15 cellular contexts compared by ENCODE assay signal in the genomic region with DNA sequence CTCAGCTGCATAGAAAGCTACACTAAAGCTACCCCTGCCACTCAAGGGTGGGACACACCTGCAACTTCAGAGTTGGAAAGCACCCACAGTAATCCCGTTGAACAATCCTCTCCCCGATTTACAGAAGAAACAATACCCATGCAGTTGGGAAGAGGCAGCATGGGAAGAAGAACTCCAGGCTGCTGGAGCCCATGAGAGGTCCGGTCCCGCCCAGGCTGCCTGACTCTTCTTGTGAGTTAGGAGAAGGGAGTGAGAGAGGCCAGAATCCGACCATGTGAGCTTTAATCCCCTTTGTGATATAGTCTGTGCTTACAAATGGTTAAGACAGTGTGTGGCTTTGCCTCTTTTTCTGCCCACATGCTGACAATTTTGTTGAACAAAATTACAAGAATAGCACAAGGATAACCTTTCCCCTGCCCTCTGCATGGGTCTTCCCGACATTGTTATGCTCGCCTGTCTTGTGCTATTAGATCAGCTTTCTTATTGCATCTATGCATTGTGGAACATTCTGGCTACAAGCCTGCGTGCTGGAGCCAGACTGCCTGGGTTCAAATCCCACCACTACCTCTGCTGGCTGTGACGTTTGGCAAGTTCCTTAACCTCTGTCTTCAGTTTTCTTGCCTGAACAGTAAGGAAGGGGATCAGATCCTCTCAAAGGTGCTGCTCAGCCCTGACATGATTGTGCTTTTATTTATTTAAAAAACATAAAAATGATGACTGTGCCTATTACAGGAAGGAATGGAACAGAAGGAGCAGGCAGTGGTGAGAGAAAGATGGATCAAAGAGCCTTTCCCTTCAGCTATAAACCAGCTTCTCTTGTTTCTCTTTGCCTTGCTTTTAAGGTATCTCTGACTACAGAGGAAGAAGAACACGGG. TPM values are rescaled to one million over a fixed set of nuclear protein-coding genes. Genes with fewer than 3 reads are reported as not detected.
DNase-seq lines count a peak whose midpoint lies in the region; ATAC-seq and TF ChIP-seq lines count a peak whose summit lies in the region.
"Had no signal": no experiment of that assay in that cellular context is flagged by ENCODE, and none has a peak within 500 bp of the region (broad histone marks: within the 10 kb centered on the region; RNA-seq: fewer than 3 reads in every experiment).

No MANE protein-coding gene starts in this region.

- H3K27ac ChIP-seq in right cardiac atrium (ENCODE audit: low read length) = peak overlapping the region; percentile 23
- peak overlapping the region; percentile 91 to 92 for H3K27ac ChIP-seq in uterus
- H3K27ac ChIP-seq: KMS-11, SJCRH30 had no signal

- H3K9me3 ChIP-seq in right cardiac atrium (ENCODE audit: control insufficient read depth, low read length) (no peaks in the 10 kb centered on the region), uterus (no peaks in the 10 kb centered on the region)
- H3K9me3 ChIP-seq: SJCRH30 had no signal

- intact Hi-C loops in right cardiac atrium (cut with DNase I) (no loop called here), Right ventricle myocardium superior (cut with DNase I) (no loop called here), uterus (cut with DNase I; ENCODE audit: low total_unique reads) (no loop called here)

- DNase-seq in right cardiac atrium = peak in 1 of 3 donors; percentile 51
- DNase-seq in Right ventricle myocardium superior = no peak
- DNase-seq in fibroblast of gingiva (ENCODE audit: low read depth) = peak; percentile 49
- DNase-seq in retina = peak; percentile 39
- no peak for DNase-seq in uterus
- DNase-seq in GM13977 (ENCODE audit: low spot score) = no peak
- no peak for DNase-seq in A172 (ENCODE audit: low spot score)
- DNase-seq: activated naive CD8-positive, alpha-beta T cell treated with anti-CD3 and anti-CD28 coated beads, Interleukin-2, amount 10 ng/mL, durations not matched to agents 7 days and 5 days; activated T-cell treated with anti-CD3 and anti-CD28 coated beads, Interleukin-2, amount 50 U/mL, for 4 hours; GF-D8; NCI-H1417; SJCRH30 had no signal

- no peak for TF ChIP-seq POLR2A in uterus (IDR thresholded peaks at IDR 0.05)

- H3K36me3 ChIP-seq in uterus = no peaks in the 10 kb centered on the region
- H3K36me3 ChIP-seq: SJCRH30 had no signal

- ATAC-seq in right cardiac atrium (no peak), Right ventricle myocardium superior (ENCODE audit: poor library complexity) (no peak), HG02938 (IDR thresholded peaks at IDR 0.05; ENCODE audit: unreplicated experiment) (no peak)
- ATAC-seq: activated T-cell treated with anti-CD3 and anti-CD28 coated beads, Interleukin-2, amount 50 U/mL, for 4 hours had no signal

- peaks cover 2% of the 10 kb centered on the region for H3K4me1 ChIP-seq in right cardiac atrium (ENCODE audit: control insufficient read depth, insufficient read depth, low read length)
- no peaks in the 10 kb centered on the region for H3K4me1 ChIP-seq in uterus

- H3K27me3 ChIP-seq in right cardiac atrium (ENCODE audit: control insufficient read depth, insufficient read depth) (no peaks in the 10 kb centered on the region), uterus (no peaks in the 10 kb centered on the region)

- WGBS in right cardiac atrium = 55% methylated on average over 10 of the region's 10 CpGs

- H3K4me3 ChIP-seq in right cardiac atrium (ENCODE audit: low read length) (no peak overlapping the region), uterus (no peak overlapping the region)
- H3K4me3 ChIP-seq: lung, SJCRH30 had no signal

- TF ChIP-seq CTCF in uterus (IDR thresholded peaks at IDR 0.05) (no peak), GM13977 (IDR thresholded peaks at IDR 0.05; ENCODE audit: extremely low read depth, insufficient read depth, missing control alignments) (no peak)

- in situ Hi-C loops in GM13977 (cut with MboI; ENCODE audit: low pct_unique_long_range_greater_than_20kb, low sequenced_read_pairs, unreplicated experiment) = no loop called here

RNA-seq across cellular contexts. Expression of gene BPGM, which starts 56.0 kb away (rescaled TPM):
- total RNA-seq in right cardiac atrium = 10 to 100 TPM; 12.9 to 18.2 (median 14.3) TPM
- 16.7 TPM for polyA plus RNA-seq in right cardiac atrium
- 12.3 TPM for total RNA-seq in Right ventricle myocardium superior
- 10 to 100 TPM; 11.0 to 57.4 (median 15.0) TPM for total RNA-seq in uterus
- total RNA-seq in A172 (2014; rRNA removed; shearing (Covaris generic)) = 17.5 and 19.6 TPM in 2 replicates

Comparison
In these comparisons a context has a peak if more than half of its experiments do, and no peak if none do; other contexts are left out.
1. DNase-seq: peak in fibroblast of gingiva (single experiment) and retina (single experiment); none in Right ventricle myocardium superior (single experiment), uterus (0 of 2), GM13977 (single experiment) and A172 (single experiment).